Comparison of ENCODE assay signal across 8 cellular contexts in genomic region chr3:32817195-32817560, GRCh38. TPM values are rescaled to one million over a fixed set of nuclear protein-coding genes. Genes with fewer than 3 reads are reported as not detected.
DNase-seq lines count a peak whose midpoint lies in the region; ATAC-seq and TF ChIP-seq lines count a peak whose summit lies in the region.

No MANE protein-coding gene starts in this region.

- peak overlapping the region; percentile 100 for H2BK5ac ChIP-seq in trophoblast cell (ENCODE audit: low read depth, low read length, poor library complexity)

- H3K18ac ChIP-seq in trophoblast cell (ENCODE audit: low read length), result peak overlapping the region; percentile 96

- intact Hi-C loops in esophagus muscularis mucosa (cut with DNase I), result no loop called here

- no peak for TF ChIP-seq RAD21 in Ishikawa (IDR thresholded peaks at IDR 0.05; ENCODE audit: low read depth)

- peak overlapping the region; percentile 96 for H4K8ac ChIP-seq in trophoblast cell (ENCODE audit: low read depth, low read length)

- H3K4me2 ChIP-seq in trophoblast cell (ENCODE audit: low read length), result peak overlapping the region; percentile 85

- peak overlapping the region; percentile 97 for H3K14ac ChIP-seq in trophoblast cell (ENCODE audit: low read length)

- peak overlapping the region; percentile 47 to 55 (median 49) for H3K4me3 ChIP-seq in esophagus muscularis mucosa
- peak overlapping the region; percentile 88 for H3K4me3 ChIP-seq in trophoblast cell (ENCODE audit: low read depth, low read length)
- H3K4me3 ChIP-seq in gastroesophageal sphincter, result peak overlapping the region in 1 of 2 donors; percentile 49
- H3K4me3 ChIP-seq in brain microvascular endothelial cell (ENCODE audit: low read depth, low read length), result no peak overlapping the region

- H3K4ac ChIP-seq in trophoblast cell (ENCODE audit: low read depth, low read length), result peak overlapping the region; percentile 99

- H3K4me1 ChIP-seq in esophagus muscularis mucosa (peaks cover 19 to 37% (median 36%) of the 10 kb centered on the region in 4 donors), trophoblast cell (ENCODE audit: control insufficient read depth in 1 of 2, insufficient read depth in 2 of 2, low read length in 2 of 2) (peaks cover 10 to 11% of the 10 kb centered on the region in 2 experiments), gastroesophageal sphincter (peaks cover 0 to 36% (median 17%) of the 10 kb centered on the region in 3 donors)

- peak overlapping the region; percentile 95 for H2BK120ac ChIP-seq in trophoblast cell (ENCODE audit: insufficient read depth, low read length, poor library complexity)

- H3K9me3 ChIP-seq in esophagus muscularis mucosa (no peaks in the 10 kb centered on the region), trophoblast cell (ENCODE audit: insufficient read depth, low read depth, low read length) (no peaks in the 10 kb centered on the region), gastroesophageal sphincter (no peaks in the 10 kb centered on the region)

- no CpG with 5 or more reads among the region's 57 CpGs for WGBS in esophagus muscularis mucosa
- WGBS in trophoblast cell (ENCODE audit: extremely low coverage, insufficient coverage, insufficient read length), result no CpG with 5 or more reads among the region's 57 CpGs
- WGBS in gastroesophageal sphincter (ENCODE audit: low coverage in 1 of 2), 2 donors, result no CpG with 5 or more reads among the region's 57 CpGs

- peak overlapping the region; percentile 98 for H4K91ac ChIP-seq in trophoblast cell (ENCODE audit: low read depth, low read length)

- no peak overlapping the region for H3K27ac ChIP-seq in esophagus muscularis mucosa (replicated peaks in 1 of 4)
- H3K27ac ChIP-seq in trophoblast cell (ENCODE audit: low read depth, low read length), result peak overlapping the region; percentile 91
- no peak overlapping the region for H3K27ac ChIP-seq in gastroesophageal sphincter
- no peak overlapping the region for H3K27ac ChIP-seq in brain microvascular endothelial cell

- DNase-seq in ELF-1 (ENCODE audit: low read depth, low spot score) (peak; percentile 38), esophagus muscularis mucosa (ENCODE audit: extremely low spot score) (no peak), trophoblast cell (peak in 1 of 2 donors; percentile 42), COLO668 (lab: John Stamatoyannopoulos, UW; ENCODE audit: unreplicated experiment) (no peak), brain microvascular endothelial cell (no peak)

- in situ Hi-C loops in brain microvascular endothelial cell (cut with HindIII; ENCODE audit: low pct_ligation_motif_present, low sequenced_read_pairs), result no loop called here

- H3K23ac ChIP-seq in trophoblast cell (ENCODE audit: low read length), result no peak overlapping the region

- H3K79me2 ChIP-seq in trophoblast cell (ENCODE audit: control insufficient read depth, insufficient read depth, low read length, poor library complexity), result peaks cover 51% of the 10 kb centered on the region

- ATAC-seq in gastroesophageal sphincter, result no peak
- no peak for ATAC-seq in GM21825 (IDR thresholded peaks at IDR 0.05; ENCODE audit: unreplicated experiment)

- peak overlapping the region; percentile 96 for H4K12ac ChIP-seq in trophoblast cell (ENCODE audit: low read depth, low read length)

- no peaks in the 10 kb centered on the region for H3K36me3 ChIP-seq in esophagus muscularis mucosa
- peaks cover 4 to 13% of the 10 kb centered on the region in 2 experiments for H3K36me3 ChIP-seq in trophoblast cell (ENCODE audit: control insufficient read depth in 1 of 2, insufficient read depth in 2 of 2, low read length in 2 of 2)
- H3K36me3 ChIP-seq in gastroesophageal sphincter, result no peaks in the 10 kb centered on the region
- H3K36me3 ChIP-seq in brain microvascular endothelial cell (replicated peaks), result no peaks in the 10 kb centered on the region

- no peak for TF ChIP-seq POLR2A in esophagus muscularis mucosa (IDR thresholded peaks at IDR 0.05; ENCODE audit: low read depth)
- TF ChIP-seq POLR2A in gastroesophageal sphincter (IDR thresholded peaks at IDR 0.05), result no peak

- H3K79me1 ChIP-seq in trophoblast cell (ENCODE audit: low read length), result peaks cover 48% of the 10 kb centered on the region

- H2AFZ ChIP-seq in trophoblast cell (ENCODE audit: insufficient read depth, low read length, poor library complexity), result peak overlapping the region; percentile 56

- H2BK12ac ChIP-seq in trophoblast cell (ENCODE audit: low read length), result peak overlapping the region; percentile 25

- peak overlapping the region; percentile 89 for H3K9ac ChIP-seq in trophoblast cell (ENCODE audit: low read length)

- TF ChIP-seq EP300 in Ishikawa (IDR thresholded peaks at IDR 0.05; ENCODE audit: borderline replicate concordance) (no peak), esophagus muscularis mucosa (IDR thresholded peaks at IDR 0.05) (no peak), gastroesophageal sphincter (IDR thresholded peaks at IDR 0.05) (no peak)

- TF ChIP-seq CTCF in esophagus muscularis mucosa (IDR thresholded peaks at IDR 0.05), result no peak
- TF ChIP-seq CTCF in gastroesophageal sphincter (IDR thresholded peaks at IDR 0.05), result no peak
- no peak for TF ChIP-seq CTCF in brain microvascular endothelial cell (IDR thresholded peaks at IDR 0.05; ENCODE audit: low read depth, low read length, missing control alignments)

- H2AK5ac ChIP-seq in trophoblast cell (ENCODE audit: low read length), result peak overlapping the region; percentile 85

- H3K27me3 ChIP-seq in esophagus muscularis mucosa (peaks cover 0 to 73% (median 48%) of the 10 kb centered on the region in 4 donors), trophoblast cell (ENCODE audit: insufficient read depth, low read length) (no peaks in the 10 kb centered on the region), gastroesophageal sphincter (peaks cover 68% of the 10 kb centered on the region), brain microvascular endothelial cell (replicated peaks) (peaks cover 65% of the 10 kb centered on the region)

TF ChIP-seq in Ishikawa, 13 proteins besides CTCF, POLR2A, EP300 and RAD21:
- peak; percentile 7; the same call in 1 of the 2 replicates for TF ChIP-seq MAX (IDR thresholded peaks at IDR 0.05)
- TF ChIP-seq TEAD4 (IDR thresholded peaks at IDR 0.05), result no peak
- TF ChIP-seq EGR1 (IDR thresholded peaks at IDR 0.05), result no peak

RNA-seq across cellular contexts. Expression of gene TRIM71, which starts 0.6 kb away (rescaled TPM):
- not detected for total RNA-seq in esophagus muscularis mucosa
- 22.6 and 23.2 TPM in 2 replicates for polyA plus RNA-seq in trophoblast cell (2013)
- total RNA-seq in gastroesophageal sphincter, result not detected
